Comparison of ENCODE assay signal across 12 cellular contexts in genomic region chr3:104437891-104438290, GRCh38.
DNase-seq lines count a peak whose midpoint lies in the region; ATAC-seq and TF ChIP-seq lines count a peak whose summit lies in the region.
"Had no signal": no experiment of that assay in that cellular context is flagged by ENCODE, and none has a peak within 500 bp of the region (broad histone marks: within the 10 kb centered on the region; RNA-seq: fewer than 3 reads in every experiment).

No MANE protein-coding gene starts in this region.

- intact Hi-C loops in Right ventricle myocardium inferior (cut with DNase I) = no loop called here
- intact Hi-C loops in tibial artery (cut with DNase I; ENCODE audit: low total_unique reads) = no loop called here
- intact Hi-C loops in CD14-positive monocyte (cut with micrococcal nuclease) = no loop called here

- peaks cover 0 to 2% (median 0%) of the 10 kb centered on the region in 3 donors for H3K27me3 Mint-ChIP-seq in CD14-positive monocyte (ENCODE audit: low read depth in 3 of 3)

- no peak overlapping the region for H3K4me3 Mint-ChIP-seq in CD14-positive monocyte

- H3K36me3 ChIP-seq in right atrium auricular region (no peaks in the 10 kb centered on the region), brain microvascular endothelial cell (replicated peaks) (no peaks in the 10 kb centered on the region), tibial artery (no peaks in the 10 kb centered on the region)
- H3K36me3 ChIP-seq: colonic mucosa had no signal

- H3K4me1 ChIP-seq in right atrium auricular region (peaks cover 0 to 7% of the 10 kb centered on the region in 2 donors), tibial artery (peaks cover 0 to 18% (median 8%) of the 10 kb centered on the region in 4 donors)
- H3K4me1 ChIP-seq: colonic mucosa had no signal

- no peaks in the 10 kb centered on the region for H3K36me3 Mint-ChIP-seq in CD14-positive monocyte

- H3K9me3 Mint-ChIP-seq in CD14-positive monocyte = peaks cover 5 to 13% (median 6%) of the 10 kb centered on the region in 7 donors

- no peak overlapping the region for H3K27ac Mint-ChIP-seq in CD14-positive monocyte

- peak; percentile 73 for ATAC-seq in Right ventricle myocardium inferior

- H3K9me3 ChIP-seq in right atrium auricular region = no peaks in the 10 kb centered on the region
- no peaks in the 10 kb centered on the region for H3K9me3 ChIP-seq in tibial artery
- H3K9me3 ChIP-seq: colonic mucosa had no signal

- H3K27me3 ChIP-seq in right atrium auricular region = no peaks in the 10 kb centered on the region
- no peaks in the 10 kb centered on the region for H3K27me3 ChIP-seq in brain microvascular endothelial cell (replicated peaks)
- no peaks in the 10 kb centered on the region for H3K27me3 ChIP-seq in tibial artery
- H3K27me3 ChIP-seq: colonic mucosa had no signal

- TF ChIP-seq CTCF in right atrium auricular region (IDR thresholded peaks at IDR 0.05) (no peak), brain microvascular endothelial cell (IDR thresholded peaks at IDR 0.05; ENCODE audit: low read depth, low read length, missing control alignments) (no peak), tibial artery (IDR thresholded peaks at IDR 0.05) (no peak), CD14-positive monocyte (IDR thresholded peaks at IDR 0.05) (no peak)

- no peak for DNase-seq in Right ventricle myocardium inferior (ENCODE audit: missing footprints)
- no peak for DNase-seq in right atrium auricular region (ENCODE audit: low spot score)
- peak; percentile 48 for DNase-seq in brain microvascular endothelial cell
- peak; percentile 7 for DNase-seq in iPS-NIHi11 (ENCODE audit: low spot score)
- DNase-seq in SHP77 treated with DMSO at 0.1 percent for 48 hours (lab: John Stamatoyannopoulos, UW) = no peak
- DNase-seq in tibial artery = no peak
- no peak for DNase-seq in NAMALWA (ENCODE audit: low spot score)
- DNase-seq in CD14-positive monocyte (ENCODE audit: low spot score) = no peak
- DNase-seq: colonic mucosa; NCI-H2029 treated with DMSO at 0.1 percent for 48 hours; stimulated activated naive CD4-positive, alpha-beta T cell treated with Interleukin-2 at 50 U/mL for 16 hours had no signal

- H3K4me3 ChIP-seq in right atrium auricular region (no peak overlapping the region), brain microvascular endothelial cell (ENCODE audit: low read depth, low read length) (no peak overlapping the region), tibial artery (no peak overlapping the region)
- H3K4me3 ChIP-seq: colonic mucosa, skin epidermis had no signal

- in situ Hi-C loops in brain microvascular endothelial cell (cut with HindIII; ENCODE audit: low pct_ligation_motif_present, low sequenced_read_pairs) = no loop called here

- no peak overlapping the region for H3K27ac ChIP-seq in right atrium auricular region
- no peak overlapping the region for H3K27ac ChIP-seq in brain microvascular endothelial cell
- H3K27ac ChIP-seq in tibial artery = no peak overlapping the region
- H3K27ac ChIP-seq: colonic mucosa had no signal

- no peaks in the 10 kb centered on the region for H3K4me1 Mint-ChIP-seq in CD14-positive monocyte

Comparison
In these comparisons a context has a peak if more than half of its experiments do, and no peak if none do; other contexts are left out.
1. DNase-seq: peak in brain microvascular endothelial cell (single experiment) and iPS-NIHi11 (single experiment); none in Right ventricle myocardium inferior (single experiment), right atrium auricular region (single experiment), SHP77 treated with DMSO at 0.1 percent for 48 hours (single experiment), tibial artery (0 of 2), NAMALWA (single experiment) and CD14-positive monocyte (single experiment).